ENCODE assay signal across 20 cellular contexts in genomic region chr2:20205915-20206524, GRCh38. TPM values are rescaled to one million over a fixed set of nuclear protein-coding genes. Genes with fewer than 3 reads are reported as not detected.
DNase-seq lines count a peak whose midpoint lies in the region; ATAC-seq and TF ChIP-seq lines count a peak whose summit lies in the region.
"Had no signal": no experiment of that assay in that cellular context is flagged by ENCODE, and none has a peak within 500 bp of the region (broad histone marks: within the 10 kb centered on the region; RNA-seq: fewer than 3 reads in every experiment).

No MANE protein-coding gene starts in this region.

- no peaks in the 10 kb centered on the region for H3K36me3 Mint-ChIP-seq in stimulated activated memory B cell treated with anti-CD40 and anti-IgM and Interleukin-4, amounts not matched to agents 10 μg/mL and 1 μg/mL and 100 μg/mL, for 72 hours

- TF ChIP-seq RAD21 in SK-N-SH (IDR thresholded peaks at IDR 0.05; ENCODE audit: low read length) = peak; percentile 29; the same call in 1 of the 2 replicates

- H3K4me3 ChIP-seq in BLaER1 (no peak overlapping the region), SK-N-SH (ENCODE audit: low read depth in 2 of 2, low read length in 1 of 2) (no peak overlapping the region), hepatocyte (no peak overlapping the region), neuronal stem cell (ENCODE audit: low read length in 2 of 2) (no peak overlapping the region), uterus (no peak overlapping the region)
- H3K4me3 ChIP-seq: HAP-1, pancreas, SJCRH30, spleen, tibial nerve had no signal

- CTCF ChIA-PET in SK-N-SH (lab: Yijun Ruan, JAX) = interaction anchor here (3.8 kb wide), 1 partner anchor 71 kb away, joined by 18 read pairs; no protein-coding TSS in a partner anchor

- no peak for TF ChIP-seq EP300 in SK-N-SH (IDR thresholded peaks at IDR 0.05; ENCODE audit: borderline replicate concordance in 1 of 2, low read depth in 1 of 2, low read length in 1 of 2)

- H3K14ac ChIP-seq in neuronal stem cell (ENCODE audit: low read length) = no peak overlapping the region

- no peak overlapping the region for H2BK15ac ChIP-seq in neuronal stem cell (ENCODE audit: low read length)

- intact Hi-C loops in uterus (cut with DNase I; ENCODE audit: low total_unique reads) = no loop called here

- H2AFZ ChIP-seq in SK-N-SH (ENCODE audit: low read depth) = no peak overlapping the region
- H2AFZ ChIP-seq in hepatocyte = no peak overlapping the region
- H2AFZ ChIP-seq in neuronal stem cell (ENCODE audit: low read length) = no peak overlapping the region

- H3K23ac ChIP-seq in neuronal stem cell (ENCODE audit: low read depth, low read length, poor library complexity) = no peak overlapping the region

- H3K27ac ChIP-seq in BLaER1 = peak overlapping the region; percentile 88
- no peak overlapping the region; a peak in 1 of 4 replicates for H3K27ac ChIP-seq in SK-N-SH (ENCODE audit: low read depth in 2 of 2, low read length in 1 of 2)
- peak overlapping the region; percentile 91 for H3K27ac ChIP-seq in hepatocyte
- H3K27ac ChIP-seq in neuronal stem cell (replicated peaks; ENCODE audit: low read length) = no peak overlapping the region
- no peak overlapping the region for H3K27ac ChIP-seq in uterus
- H3K27ac ChIP-seq: pancreas, SJCRH30, tibial nerve had no signal

- no peaks in the 10 kb centered on the region for H3K9me2 ChIP-seq in SK-N-SH
- no peaks in the 10 kb centered on the region for H3K9me2 ChIP-seq in hepatocyte (replicated peaks; ENCODE audit: insufficient read depth)

- peak overlapping the region; percentile 84 for H3K4me2 ChIP-seq in BLaER1
- no peak overlapping the region for H3K4me2 ChIP-seq in SK-N-SH
- peak overlapping the region; percentile 56 for H3K4me2 ChIP-seq in hepatocyte
- H3K4me2 ChIP-seq in neuronal stem cell (ENCODE audit: insufficient read depth, low read length, poor library complexity, severe bottlenecking) = no peak overlapping the region

- WGBS in SK-N-SH (ENCODE audit: low lambda C conversion rate) = 81% methylated on average over 9 of the region's 10 CpGs
- 74% methylated on average over 10 of the region's 10 CpGs for WGBS in hepatocyte (ENCODE audit: low lambda C conversion rate, missing lambda C conversion rate)
- WGBS in neuronal stem cell (ENCODE audit: extremely low coverage in 2 of 2, insufficient read length in 2 of 2, insufficient replicate concordance in 1 of 2), 2 donors = no CpG with 5 or more reads among the region's 10 CpGs

- H3K36me3 ChIP-seq in BLaER1 (peaks cover 39% of the 10 kb centered on the region), SK-N-SH (replicated peaks in 1 of 2; ENCODE audit: control insufficient read depth in 1 of 2, insufficient read depth in 2 of 2, low read length in 1 of 2) (peaks cover 0 to 37% of the 10 kb centered on the region in 2 experiments), hepatocyte (replicated peaks; ENCODE audit: insufficient read depth, low read depth) (no peaks in the 10 kb centered on the region), neuronal stem cell (replicated peaks in 1 of 2; ENCODE audit: control insufficient read depth in 2 of 2, insufficient read depth in 2 of 2, low read length in 2 of 2) (peaks cover 43 to 57% of the 10 kb centered on the region in 2 donors), uterus (no peaks in the 10 kb centered on the region)
- H3K36me3 ChIP-seq: spleen, tibial nerve had no signal

- no peak overlapping the region for H3K27ac Mint-ChIP-seq in stimulated activated memory B cell treated with anti-CD40 and anti-IgM and Interleukin-4, amounts not matched to agents 10 μg/mL and 1 μg/mL and 100 μg/mL, for 72 hours
- H3K27ac Mint-ChIP-seq: CD4-positive, alpha-beta T cell had no signal

- no peak overlapping the region for H3K4ac ChIP-seq in neuronal stem cell (ENCODE audit: low read length)

- no peak overlapping the region for H2BK120ac ChIP-seq in neuronal stem cell (ENCODE audit: low read depth, low read length)

- peak overlapping the region; percentile 44 for H3K18ac ChIP-seq in neuronal stem cell (ENCODE audit: low read length)

- no peak overlapping the region for H2AK5ac ChIP-seq in neuronal stem cell (ENCODE audit: low read depth, low read length)

- ATAC-seq in stimulated activated memory B cell treated with anti-CD40 and anti-IgM and Interleukin-4, amounts not matched to agents 10 μg/mL and 1 μg/mL and 100 μg/mL, for 72 hours = no peak

- H3K79me2 ChIP-seq in SK-N-SH (ENCODE audit: insufficient read depth) (peaks cover 5% of the 10 kb centered on the region; the same call in 1 of the 2 replicates), hepatocyte (peaks cover 37% of the 10 kb centered on the region)

- H3F3A ChIP-seq in SK-N-SH (replicated peaks; ENCODE audit: insufficient read depth) = no peaks in the 10 kb centered on the region

- H3K4me1 Mint-ChIP-seq in stimulated activated memory B cell treated with anti-CD40 and anti-IgM and Interleukin-4, amounts not matched to agents 10 μg/mL and 1 μg/mL and 100 μg/mL, for 72 hours = peaks cover 7% of the 10 kb centered on the region

- H2BK12ac ChIP-seq in neuronal stem cell (ENCODE audit: low read length) = no peak overlapping the region

- peaks cover 7% of the 10 kb centered on the region for H3K79me1 ChIP-seq in neuronal stem cell (ENCODE audit: low read depth, low read length)

- H4K91ac ChIP-seq in neuronal stem cell (ENCODE audit: low read depth, low read length, poor library complexity) = no peak overlapping the region

- no peak overlapping the region for H3K9ac ChIP-seq in BLaER1
- no peak overlapping the region for H3K9ac ChIP-seq in SK-N-SH
- no peak overlapping the region for H3K9ac ChIP-seq in neuronal stem cell (ENCODE audit: low read depth, low read length, poor library complexity)

- TF ChIP-seq CTCF in SK-N-SH (IDR thresholded peaks at IDR 0.05) (no peak), hepatocyte (IDR thresholded peaks at IDR 0.05; ENCODE audit: poor library complexity) (peak; percentile 19), uterus (IDR thresholded peaks at IDR 0.05) (no peak)

- H3K27me3 ChIP-seq in BLaER1 (no peaks in the 10 kb centered on the region), SK-N-SH (ENCODE audit: insufficient read depth) (no peaks in the 10 kb centered on the region), hepatocyte (no peaks in the 10 kb centered on the region), neuronal stem cell (ENCODE audit: control insufficient read depth in 3 of 3, insufficient read depth in 3 of 3, low read depth in 1 of 3, low read length in 3 of 3) (no peaks in the 10 kb centered on the region), uterus (no peaks in the 10 kb centered on the region)
- H3K27me3 ChIP-seq: pancreas, SJCRH30, spleen, tibial nerve had no signal

- no peaks in the 10 kb centered on the region for H3K9me3 Mint-ChIP-seq in stimulated activated memory B cell treated with anti-CD40 and anti-IgM and Interleukin-4, amounts not matched to agents 10 μg/mL and 1 μg/mL and 100 μg/mL, for 72 hours
- H3K9me3 Mint-ChIP-seq: CD4-positive, alpha-beta T cell had no signal

- H4K8ac ChIP-seq in neuronal stem cell (ENCODE audit: low read depth, low read length) = peak overlapping the region; percentile 48

- H3K9me3 ChIP-seq in BLaER1 = no peaks in the 10 kb centered on the region
- H3K9me3 ChIP-seq in SK-N-SH = no peaks in the 10 kb centered on the region
- no peaks in the 10 kb centered on the region for H3K9me3 ChIP-seq in hepatocyte (ENCODE audit: low read depth)
- H3K9me3 ChIP-seq in neuronal stem cell (replicated peaks in 1 of 2; ENCODE audit: control insufficient read depth in 2 of 2, insufficient read depth in 1 of 2, low read depth in 1 of 2, low read length in 2 of 2) = peaks cover 0 to 9% of the 10 kb centered on the region in 2 donors
- H3K9me3 ChIP-seq in uterus = no peaks in the 10 kb centered on the region
- H3K9me3 ChIP-seq: HAP-1, pancreas, SJCRH30, spleen, tibial nerve had no signal

- no peak for TF ChIP-seq POLR2A in uterus (IDR thresholded peaks at IDR 0.05)

- peak overlapping the region; percentile 6 for H2BK5ac ChIP-seq in neuronal stem cell (ENCODE audit: low read length)

- peaks cover 14% of the 10 kb centered on the region for H3K27me3 Mint-ChIP-seq in stimulated activated memory B cell treated with anti-CD40 and anti-IgM and Interleukin-4, amounts not matched to agents 10 μg/mL and 1 μg/mL and 100 μg/mL, for 72 hours
- H3K27me3 Mint-ChIP-seq: CD4-positive, alpha-beta T cell had no signal

- POLR2A ChIA-PET in SK-N-SH (lab: Yijun Ruan, JAX) = interaction anchor here (1.3 kb wide), 1 partner anchor 17 kb away, joined by 3 read pairs; no protein-coding TSS in a partner anchor

- no peak overlapping the region for H3K4me3 Mint-ChIP-seq in stimulated activated memory B cell treated with anti-CD40 and anti-IgM and Interleukin-4, amounts not matched to agents 10 μg/mL and 1 μg/mL and 100 μg/mL, for 72 hours
- H3K4me3 Mint-ChIP-seq: CD4-positive, alpha-beta T cell had no signal

- DNase-seq in SK-N-SH = no peak
- DNase-seq in hepatocyte (ENCODE audit: low spot score) = no peak
- no peak for DNase-seq in neuronal stem cell (ENCODE audit: low spot score)
- DNase-seq in DMS153 treated with DMSO at 0.1 percent for 48 hours (lab: John Stamatoyannopoulos, UW; ENCODE audit: unreplicated experiment) = no peak
- DNase-seq in uterus = no peak
- DNase-seq in RKO (ENCODE audit: low spot score) = no peak
- DNase-seq: activated CD4-positive, CD25-positive, alpha-beta regulatory T cell; caudate nucleus; CD4-positive, alpha-beta T cell; DMS79; effector CD4-positive, alpha-beta T cell; kidney glomerular epithelial cell; NCI-H1417 treated with DMSO at 0.1 percent for 48 hours; SJCRH30; spleen had no signal

- H4K20me1 ChIP-seq in BLaER1 = no peaks in the 10 kb centered on the region
- H4K20me1 ChIP-seq in SK-N-SH (ENCODE audit: insufficient read depth) = 0 out of 2 replicates have a peak, but pooled peaks cover 4% of the 10 kb centered on the region
- no peaks in the 10 kb centered on the region for H4K20me1 ChIP-seq in hepatocyte (ENCODE audit: insufficient read depth, poor library complexity, severe bottlenecking)

- H3K4me1 ChIP-seq in BLaER1 = peaks cover 65% of the 10 kb centered on the region
- peaks cover 0 to 30% of the 10 kb centered on the region in 2 experiments; a peak in 1 of 4 replicates for H3K4me1 ChIP-seq in SK-N-SH (ENCODE audit: control insufficient read depth in 1 of 2, insufficient read depth in 2 of 2, low read depth in 1 of 2, low read length in 1 of 2)
- peaks cover 37% of the 10 kb centered on the region for H3K4me1 ChIP-seq in hepatocyte (ENCODE audit: insufficient read depth)
- H3K4me1 ChIP-seq in neuronal stem cell (ENCODE audit: control insufficient read depth in 2 of 2, insufficient read depth in 1 of 2, low read depth in 1 of 2, low read length in 2 of 2) = peaks cover 0 to 4% of the 10 kb centered on the region in 2 donors
- H3K4me1 ChIP-seq in uterus = no peaks in the 10 kb centered on the region
- H3K4me1 ChIP-seq: HAP-1, SJCRH30, tibial nerve had no signal

RNA-seq across cellular contexts. Expression of gene SDC1, which starts 18.9 kb away (rescaled TPM):
- 105 and 122 TPM in 2 replicates for polyA plus RNA-seq in SK-N-SH (2012; rRNA removed)
- 63.4 and 86.1 TPM in 2 replicates for polyA plus RNA-seq in SK-N-SH (2012; cell fraction: cytosol; rRNA removed)
- polyA plus RNA-seq in SK-N-SH (2012; cell fraction: nucleus; rRNA removed) = 58.4 and 62.2 TPM in 2 replicates
- 92.3 and 108 TPM in 2 replicates for total RNA-seq in hepatocyte
- polyA plus RNA-seq in hepatocyte = 84.1 and 107 TPM in 2 replicates
- 45.3 TPM for polyA plus RNA-seq in neuronal stem cell (2013, experiment 1 of 2)
- 48.1 TPM for polyA plus RNA-seq in neuronal stem cell (2013, experiment 2 of 2)
- total RNA-seq in uterus = 10 to 100 TPM in 1 of 4 donors, 1 to 10 TPM in 1, under 1 TPM in 1, not detected in 1; 0.29 to 30.1 (median 3.0) TPM
- total RNA-seq: CD4-positive, alpha-beta T cell had no signal

Comparison
In these comparisons a context has a peak if more than half of its experiments do, and no peak if none do; other contexts are left out.
1. H3K27ac ChIP-seq: peak in BLaER1 (single experiment) and hepatocyte (single experiment); none in SK-N-SH (0 of 2), neuronal stem cell (single experiment) and uterus (0 of 2).
2. H3K4me2 ChIP-seq: peak in BLaER1 (single experiment) and hepatocyte (single experiment); none in SK-N-SH (single experiment) and neuronal stem cell (single experiment).